15 cellular contexts compared by ENCODE assay signal in genomic region chr10:513393-513792, GRCh38.
DNase-seq lines count a peak whose midpoint lies in the region; ATAC-seq, FAIRE-seq and TF ChIP-seq lines count a peak whose summit lies in the region.
"Had no signal": no experiment of that assay in that cellular context is flagged by ENCODE, and none has a peak within 500 bp of the region (broad histone marks: within the 10 kb centered on the region; RNA-seq: fewer than 3 reads in every experiment).

No MANE protein-coding gene starts in this region.

- H3K36me3 ChIP-seq in small intestine (ENCODE audit: control insufficient read depth in 2 of 2, insufficient read depth in 2 of 2, low read length in 2 of 2) = no peaks in the 10 kb centered on the region
- peaks cover 0 to 3% of the 10 kb centered on the region in 2 experiments for H3K36me3 ChIP-seq in SK-N-SH (replicated peaks in 1 of 2; ENCODE audit: control insufficient read depth in 1 of 2, insufficient read depth in 2 of 2, low read length in 1 of 2)
- H3K36me3 ChIP-seq: thoracic aorta had no signal

- POLR2A ChIA-PET in SK-N-SH (lab: Yijun Ruan, JAX) = no interaction called here

- H3K9me2 ChIP-seq in SK-N-SH = no peaks in the 10 kb centered on the region

- H3K4me3 Mint-ChIP-seq in IgD-negative memory B cell = peak overlapping the region; percentile 9 to 96 (median 90)

- no peak overlapping the region for H3K9ac ChIP-seq in SK-N-SH

- H3K27me3 ChIP-seq in small intestine (ENCODE audit: control insufficient read depth in 2 of 2, insufficient read depth in 2 of 2, low read length in 2 of 2) (no peaks in the 10 kb centered on the region), SK-N-SH (ENCODE audit: insufficient read depth) (no peaks in the 10 kb centered on the region)

- H3K79me2 ChIP-seq in SK-N-SH (ENCODE audit: insufficient read depth) = peaks cover 25% of the 10 kb centered on the region; the same call in 1 of the 2 replicates

- peaks cover 11% of the 10 kb centered on the region for H3F3A ChIP-seq in SK-N-SH (replicated peaks; ENCODE audit: insufficient read depth)

- DNase-seq in small intestine (peak; percentile 83), islet precursor cell (no peak), SK-N-SH (no peak)
- DNase-seq in activated T-cell treated with anti-CD3 and anti-CD28 coated beads, Interleukin-2, amount 50 U/mL, for 1 hour = no peak
- DNase-seq: activated CD8-positive, alpha-beta memory T cell treated with anti-CD3 and anti-CD28 coated beads, Interleukin-2, amount 50 U/mL, for 48 hours; NCI-H2171 had no signal

- no peaks in the 10 kb centered on the region for H3K9me3 ChIP-seq in small intestine (ENCODE audit: control insufficient read depth, low read depth)
- H3K9me3 ChIP-seq in SK-N-SH = no peaks in the 10 kb centered on the region
- H3K9me3 ChIP-seq: thoracic aorta had no signal

- H3K36me3 Mint-ChIP-seq in IgD-negative memory B cell = no peaks in the 10 kb centered on the region

- peaks cover 12 to 26% (median 16%) of the 10 kb centered on the region in 3 donors for H3K4me1 Mint-ChIP-seq in IgD-negative memory B cell

- 11 to 67% (median 28%) methylated on average over 18 of the region's 18 CpGs for WGBS in small intestine, 3 donors
- WGBS in SK-N-SH (ENCODE audit: low lambda C conversion rate) = 98% methylated on average over 18 of the region's 18 CpGs

- H3K27me3 Mint-ChIP-seq in IgD-negative memory B cell = peaks cover 27% of the 10 kb centered on the region

- H3K4me1 ChIP-seq in small intestine (ENCODE audit: control insufficient read depth in 2 of 2, insufficient read depth in 1 of 2, low read depth in 1 of 2, low read length in 1 of 2) = no peaks in the 10 kb centered on the region
- peaks cover 0 to 20% of the 10 kb centered on the region in 2 experiments; a peak in 1 of 4 replicates for H3K4me1 ChIP-seq in SK-N-SH (ENCODE audit: control insufficient read depth in 1 of 2, insufficient read depth in 2 of 2, low read depth in 1 of 2, low read length in 1 of 2)

- no peak overlapping the region for H2AFZ ChIP-seq in SK-N-SH (ENCODE audit: low read depth)

- ATAC-seq in GM18909 (IDR thresholded peaks at IDR 0.05; ENCODE audit: poor library complexity, unreplicated experiment) (peak; percentile 53), HG02571 (IDR thresholded peaks at IDR 0.05; ENCODE audit: unreplicated experiment) (no peak)

- peaks cover 25% of the 10 kb centered on the region for H4K20me1 ChIP-seq in SK-N-SH (ENCODE audit: insufficient read depth)

- peak; percentile 51 for FAIRE-seq in islet of Langerhans (lab: Jason Lieb, UNC)
- no peak for FAIRE-seq in small intestine (lab: Jason Lieb, UNC)
- FAIRE-seq: astrocyte, D721Med, endothelial cell of umbilical vein, TTC549 had no signal

- H3K9me3 Mint-ChIP-seq in IgD-negative memory B cell = no peaks in the 10 kb centered on the region

- TF ChIP-seq RAD21 in SK-N-SH (IDR thresholded peaks at IDR 0.05; ENCODE audit: low read length) = no peak

- peak overlapping the region in 1 of 2 donors; percentile 6 for H3K4me3 ChIP-seq in small intestine (ENCODE audit: low read depth in 1 of 2, low read length in 2 of 2)
- H3K4me3 ChIP-seq in SK-N-SH (ENCODE audit: low read depth in 2 of 2, low read length in 1 of 2) = no peak overlapping the region
- H3K4me3 ChIP-seq: thoracic aorta had no signal

- H3K27ac Mint-ChIP-seq in IgD-negative memory B cell = peak overlapping the region in 1 of 3 donors; percentile 93

- H3K27ac ChIP-seq in small intestine (ENCODE audit: low read depth in 1 of 2, low read length in 1 of 2) (peak overlapping the region in 1 of 2 donors; percentile 41), SK-N-SH (ENCODE audit: low read depth in 2 of 2, low read length in 1 of 2) (no peak overlapping the region)
- H3K27ac ChIP-seq: thoracic aorta had no signal

- no peak for TF ChIP-seq CTCF in SK-N-SH (IDR thresholded peaks at IDR 0.05)

- CTCF ChIA-PET in SK-N-SH (lab: Yijun Ruan, JAX) = interaction anchor here (4.2 to 5.5 kb wide), 2 partner anchors 271 to 276 kb away, joined by 31 to 54 read pairs; no protein-coding TSS in a partner anchor

- no peak overlapping the region for H3K4me2 ChIP-seq in SK-N-SH

- TF ChIP-seq EP300 in SK-N-SH (IDR thresholded peaks at IDR 0.05; ENCODE audit: borderline replicate concordance in 1 of 2, low read depth in 1 of 2, low read length in 1 of 2) = no peak

TF ChIP-seq in SK-N-SH, 30 proteins besides CTCF, POLR2A, EP300 and RAD21:
- TF ChIP-seq, protein P1, sequence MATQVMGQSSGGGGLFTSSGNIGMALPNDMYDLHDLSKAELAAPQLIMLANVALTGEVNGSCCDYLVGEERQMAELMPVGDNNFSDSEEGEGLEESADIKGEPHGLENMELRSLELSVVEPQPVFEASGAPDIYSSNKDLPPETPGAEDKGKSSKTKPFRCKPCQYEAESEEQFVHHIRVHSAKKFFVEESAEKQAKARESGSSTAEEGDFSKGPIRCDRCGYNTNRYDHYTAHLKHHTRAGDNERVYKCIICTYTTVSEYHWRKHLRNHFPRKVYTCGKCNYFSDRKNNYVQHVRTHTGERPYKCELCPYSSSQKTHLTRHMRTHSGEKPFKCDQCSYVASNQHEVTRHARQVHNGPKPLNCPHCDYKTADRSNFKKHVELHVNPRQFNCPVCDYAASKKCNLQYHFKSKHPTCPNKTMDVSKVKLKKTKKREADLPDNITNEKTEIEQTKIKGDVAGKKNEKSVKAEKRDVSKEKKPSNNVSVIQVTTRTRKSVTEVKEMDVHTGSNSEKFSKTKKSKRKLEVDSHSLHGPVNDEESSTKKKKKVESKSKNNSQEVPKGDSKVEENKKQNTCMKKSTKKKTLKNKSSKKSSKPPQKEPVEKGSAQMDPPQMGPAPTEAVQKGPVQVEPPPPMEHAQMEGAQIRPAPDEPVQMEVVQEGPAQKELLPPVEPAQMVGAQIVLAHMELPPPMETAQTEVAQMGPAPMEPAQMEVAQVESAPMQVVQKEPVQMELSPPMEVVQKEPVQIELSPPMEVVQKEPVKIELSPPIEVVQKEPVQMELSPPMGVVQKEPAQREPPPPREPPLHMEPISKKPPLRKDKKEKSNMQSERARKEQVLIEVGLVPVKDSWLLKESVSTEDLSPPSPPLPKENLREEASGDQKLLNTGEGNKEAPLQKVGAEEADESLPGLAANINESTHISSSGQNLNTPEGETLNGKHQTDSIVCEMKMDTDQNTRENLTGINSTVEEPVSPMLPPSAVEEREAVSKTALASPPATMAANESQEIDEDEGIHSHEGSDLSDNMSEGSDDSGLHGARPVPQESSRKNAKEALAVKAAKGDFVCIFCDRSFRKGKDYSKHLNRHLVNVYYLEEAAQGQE (IDR thresholded peaks at IDR 0.05; ENCODE audit: low read depth, low read length) = no peak
- TF ChIP-seq NFIC (IDR thresholded peaks at IDR 0.05; ENCODE audit: borderline replicate concordance) (no peak), MEF2A (IDR thresholded peaks at IDR 0.05; ENCODE audit: borderline replicate concordance, low read depth) (no peak), RCOR1 (IDR thresholded peaks at IDR 0.05; ENCODE audit: low read length) (no peak), FOSL2 (IDR thresholded peaks at IDR 0.05; ENCODE audit: borderline replicate concordance, low read depth) (no peak), PBX3 (IDR thresholded peaks at IDR 0.05) (no peak), SIN3A (IDR thresholded peaks at IDR 0.05; ENCODE audit: borderline replicate concordance, low read depth, low read length) (no peak), MAX (IDR thresholded peaks at IDR 0.05; ENCODE audit: low read depth) (no peak), MXI1 (IDR thresholded peaks at IDR 0.05; ENCODE audit: low read depth, low read length) (no peak), TEAD4 (IDR thresholded peaks at IDR 0.05; ENCODE audit: borderline replicate concordance, insufficient read depth) (no peak), ELF1 (IDR thresholded peaks at IDR 0.05) (no peak)
- TF ChIP-seq, protein P2, sequence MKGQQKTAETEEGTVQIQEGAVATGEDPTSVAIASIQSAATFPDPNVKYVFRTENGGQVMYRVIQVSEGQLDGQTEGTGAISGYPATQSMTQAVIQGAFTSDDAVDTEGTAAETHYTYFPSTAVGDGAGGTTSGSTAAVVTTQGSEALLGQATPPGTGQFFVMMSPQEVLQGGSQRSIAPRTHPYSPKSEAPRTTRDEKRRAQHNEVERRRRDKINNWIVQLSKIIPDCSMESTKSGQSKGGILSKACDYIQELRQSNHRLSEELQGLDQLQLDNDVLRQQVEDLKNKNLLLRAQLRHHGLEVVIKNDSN (IDR thresholded peaks at IDR 0.05; ENCODE audit: borderline replicate concordance, low read depth) = no peak
